In the genomic region with DNA sequence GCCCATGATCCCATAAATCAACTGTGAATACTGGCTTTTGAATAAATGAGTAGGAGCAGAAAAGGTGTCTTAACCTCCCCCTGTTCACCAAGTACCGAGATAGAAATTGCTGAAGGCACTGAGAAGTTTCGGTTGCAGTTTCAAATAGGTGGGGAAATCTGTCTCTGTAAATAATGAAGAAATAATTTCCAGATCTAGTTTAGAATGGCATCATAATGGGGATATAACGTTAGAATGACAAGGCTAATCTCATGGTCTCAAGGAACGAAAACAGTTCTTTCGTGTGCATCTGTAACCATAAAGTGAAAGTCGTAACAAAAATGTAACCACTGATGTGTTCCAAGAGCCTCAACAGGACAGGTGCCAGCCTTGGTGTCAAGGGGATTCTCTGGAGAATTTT, we compare ENCODE assay signal across 14 cellular contexts. TPM values are rescaled to one million over a fixed set of nuclear protein-coding genes. Genes with fewer than 3 reads are reported as not detected.
DNase-seq lines count a peak whose midpoint lies in the region; ATAC-seq and TF ChIP-seq lines count a peak whose summit lies in the region.
"Had no signal": no experiment of that assay in that cellular context is flagged by ENCODE, and none has a peak within 500 bp of the region (broad histone marks: within the 10 kb centered on the region; RNA-seq: fewer than 3 reads in every experiment).

No MANE protein-coding gene starts in this region.

- H3K79me2 ChIP-seq in MM.1S (ENCODE audit: low read length) = no peaks in the 10 kb centered on the region

- H3K36me3 ChIP-seq in MM.1S (replicated peaks; ENCODE audit: insufficient read depth, low read length) = no peaks in the 10 kb centered on the region

- H3K9me2 ChIP-seq in MM.1S (replicated peaks; ENCODE audit: insufficient read depth, low read length) = no peaks in the 10 kb centered on the region

- no peaks in the 10 kb centered on the region for H3K4me1 Mint-ChIP-seq in immature natural killer cell
- no peaks in the 10 kb centered on the region for H3K4me1 Mint-ChIP-seq in activated T-helper 1 cell treated with anti-CD3 and anti-CD28 coated beads, Interleukin-12 subunit alpha, Interleukin-12 subunit beta, Interleukin-2, Interleukin-4 antibody, amounts not matched to agents 30 ng/mL and 10 ng/mL and 1 ng/mL, durations not matched to agents 14 hours and 24 hours and 36 hours (ENCODE audit: low read depth)

- peak; percentile 75 for DNase-seq in MM.1S
- no peak for DNase-seq in NK-92 (lab: John Stamatoyannopoulos, UW; ENCODE audit: unreplicated experiment)
- DNase-seq in immature natural killer cell = no peak
- no peak for DNase-seq in activated T-helper 1 cell treated with anti-CD3 and anti-CD28 coated beads, Interleukin-12 subunit alpha, Interleukin-12 subunit beta, Interleukin-2, Interleukin-4 antibody, amounts not matched to agents 30 ng/mL and 10 ng/mL and 1 ng/mL, durations not matched to agents 14 hours and 24 hours and 36 hours (ENCODE audit: low spot score)
- no peak for DNase-seq in AG08396 (ENCODE audit: low spot score)
- DNase-seq: CD8-positive, alpha-beta memory T cell; naive B cell; NCI-H187 treated with DMSO at 0.1 percent for 48 hours; PC-3; T1000 had no signal

- H3K4me2 ChIP-seq in MM.1S (ENCODE audit: low read depth, low read length) = peak overlapping the region; percentile 60
- H3K4me2 ChIP-seq: smooth muscle cell had no signal

- H3K9me3 Mint-ChIP-seq in immature natural killer cell = no peaks in the 10 kb centered on the region
- H3K9me3 Mint-ChIP-seq in activated T-helper 1 cell treated with anti-CD3 and anti-CD28 coated beads, Interleukin-12 subunit alpha, Interleukin-12 subunit beta, Interleukin-2, Interleukin-4 antibody, amounts not matched to agents 30 ng/mL and 10 ng/mL and 1 ng/mL, durations not matched to agents 14 hours and 24 hours and 36 hours = no peaks in the 10 kb centered on the region
- H3K9me3 Mint-ChIP-seq: CD8-positive, alpha-beta memory T cell had no signal

- peaks cover 19% of the 10 kb centered on the region for H3K4me1 ChIP-seq in MM.1S (ENCODE audit: low read length)

- peak overlapping the region; percentile 43; the same call in 1 of the 2 replicates for H3K27ac ChIP-seq in MM.1S (ENCODE audit: low read length)

- intact Hi-C loops in activated T-helper 1 cell treated with anti-CD3 and anti-CD28 coated beads, Interleukin-12 subunit alpha, Interleukin-12 subunit beta, Interleukin-2, Interleukin-4 antibody, amounts not matched to agents 30 ng/mL and 10 ng/mL and 1 ng/mL, durations not matched to agents 14 hours and 24 hours and 36 hours (cut with micrococcal nuclease) = no loop called here

- peak overlapping the region; percentile 15; the same call in 1 of the 2 replicates for H3K4me3 ChIP-seq in MM.1S (ENCODE audit: low read length)
- H3K4me3 ChIP-seq: smooth muscle cell had no signal

- H4K20me1 ChIP-seq in MM.1S (ENCODE audit: insufficient read depth, low read length) = no peaks in the 10 kb centered on the region

- peaks cover 4% of the 10 kb centered on the region; the same call in 1 of the 2 replicates for H3F3A ChIP-seq in MM.1S (ENCODE audit: insufficient read depth, low read length)

- peaks cover 6 to 11% (median 8%) of the 10 kb centered on the region in 3 donors for H3K27me3 Mint-ChIP-seq in immature natural killer cell (ENCODE audit: low read depth in 3 of 3)
- peaks cover 3% of the 10 kb centered on the region for H3K27me3 Mint-ChIP-seq in activated T-helper 1 cell treated with anti-CD3 and anti-CD28 coated beads, Interleukin-12 subunit alpha, Interleukin-12 subunit beta, Interleukin-2, Interleukin-4 antibody, amounts not matched to agents 30 ng/mL and 10 ng/mL and 1 ng/mL, durations not matched to agents 14 hours and 24 hours and 36 hours (ENCODE audit: insufficient read depth)

- no peak overlapping the region for H2AFZ ChIP-seq in MM.1S (ENCODE audit: low read length)

- no peak overlapping the region for H3K9ac ChIP-seq in MM.1S (ENCODE audit: low read length)

- peaks cover 12% of the 10 kb centered on the region for H3K27me3 ChIP-seq in MM.1S (replicated peaks; ENCODE audit: insufficient read depth, low read length)

- no peak overlapping the region for H3K4me3 Mint-ChIP-seq in immature natural killer cell
- no peak overlapping the region for H3K4me3 Mint-ChIP-seq in activated T-helper 1 cell treated with anti-CD3 and anti-CD28 coated beads, Interleukin-12 subunit alpha, Interleukin-12 subunit beta, Interleukin-2, Interleukin-4 antibody, amounts not matched to agents 30 ng/mL and 10 ng/mL and 1 ng/mL, durations not matched to agents 14 hours and 24 hours and 36 hours
- H3K4me3 Mint-ChIP-seq: CD8-positive, alpha-beta memory T cell; naive B cell had no signal

- ATAC-seq in GM18861 (IDR thresholded peaks at IDR 0.05; ENCODE audit: unreplicated experiment) = peak; percentile 92
- ATAC-seq in GM21381 (IDR thresholded peaks at IDR 0.05; ENCODE audit: unreplicated experiment) = peak; percentile 83
- ATAC-seq in HG02981 (IDR thresholded peaks at IDR 0.05; ENCODE audit: unreplicated experiment) = peak; percentile 90
- ATAC-seq: PC-3 had no signal

- no peaks in the 10 kb centered on the region for H3K36me3 Mint-ChIP-seq in immature natural killer cell
- no peaks in the 10 kb centered on the region for H3K36me3 Mint-ChIP-seq in activated T-helper 1 cell treated with anti-CD3 and anti-CD28 coated beads, Interleukin-12 subunit alpha, Interleukin-12 subunit beta, Interleukin-2, Interleukin-4 antibody, amounts not matched to agents 30 ng/mL and 10 ng/mL and 1 ng/mL, durations not matched to agents 14 hours and 24 hours and 36 hours (ENCODE audit: low read depth)
- H3K36me3 Mint-ChIP-seq: CD8-positive, alpha-beta memory T cell; naive B cell had no signal

- TF ChIP-seq CTCF in MM.1S (IDR thresholded peaks at IDR 0.05; ENCODE audit: low read length) = no peak

- no peak overlapping the region for H3K27ac Mint-ChIP-seq in immature natural killer cell
- H3K27ac Mint-ChIP-seq in activated T-helper 1 cell treated with anti-CD3 and anti-CD28 coated beads, Interleukin-12 subunit alpha, Interleukin-12 subunit beta, Interleukin-2, Interleukin-4 antibody, amounts not matched to agents 30 ng/mL and 10 ng/mL and 1 ng/mL, durations not matched to agents 14 hours and 24 hours and 36 hours = no peak overlapping the region
- H3K27ac Mint-ChIP-seq: CD8-positive, alpha-beta memory T cell; naive B cell had no signal

- H3K9me3 ChIP-seq in MM.1S (replicated peaks; ENCODE audit: insufficient read depth, low read length) = no peaks in the 10 kb centered on the region

RNA-seq across cellular contexts. Expression of gene TMEM18, which starts 49.9 kb away (rescaled TPM):
- polyA plus RNA-seq in immature natural killer cell = 10 to 100 TPM; 22.0 to 38.5 (median 37.1) TPM
- 23.3 and 24.9 TPM in 2 replicates for total RNA-seq in activated T-helper 1 cell treated with anti-CD3 and anti-CD28 coated beads, Interleukin-12 subunit alpha, Interleukin-12 subunit beta, Interleukin-2, Interleukin-4 antibody, amounts not matched to agents 30 ng/mL and 10 ng/mL and 1 ng/mL, durations not matched to agents 14 hours and 24 hours and 36 hours
